In genomic region chr16:12293017-12293618, GRCh38 we compare ENCODE assay signal across 1 cellular context.
TF ChIP-seq lines count a peak whose summit lies in the region.

No MANE protein-coding gene starts in this region.

TF ChIP-seq in K562, 482 proteins besides CTCF, POLR2A, EP300 and RAD21 (continued from another document and continues in another):
- TF ChIP-seq ZNF395 (CRISPR knock-in tag; IDR thresholded peaks at IDR 0.05) (peak; percentile 65; the same call in 1 of the 2 replicates), NR1H2 (CRISPR knock-in tag; IDR thresholded peaks at IDR 0.05) (no peak), SMAD2 (IDR thresholded peaks at IDR 0.05; ENCODE audit: low read depth, low read length) (no peak), SMC3 (conservative IDR thresholded peaks at IDR 0.05; ENCODE audit: insufficient read depth, low read depth, low read length) (no peak), ZNF707 (CRISPR knock-in tag; conservative IDR thresholded peaks at IDR 0.05) (no peak), ZKSCAN1 (IDR thresholded peaks at IDR 0.05; ENCODE audit: low read depth, low read length) (no peak), BMI1 (IDR thresholded peaks at IDR 0.05; ENCODE audit: low read length) (no peak), DLX4 (CRISPR knock-in tag; IDR thresholded peaks at IDR 0.05) (no peak), ZNF696 (CRISPR knock-in tag; conservative IDR thresholded peaks at IDR 0.05) (no peak), REST (CRISPR knock-in tag; IDR thresholded peaks at IDR 0.05; ENCODE audit: low read depth) (no peak), ETS2 (tag; IDR thresholded peaks at IDR 0.05; ENCODE audit: borderline replicate concordance, poor library complexity, severe bottlenecking) (no peak), TGIF2 (CRISPR knock-in tag; IDR thresholded peaks at IDR 0.05) (no peak), RUNX1 (IDR thresholded peaks at IDR 0.05; ENCODE audit: low read depth) (no peak), E2F3 (CRISPR knock-in tag; IDR thresholded peaks at IDR 0.05) (no peak), ATF2 (CRISPR knock-in tag; IDR thresholded peaks at IDR 0.05) (no peak), ZNF561 (CRISPR knock-in tag; conservative IDR thresholded peaks at IDR 0.05) (no peak), CCNT2 (IDR thresholded peaks at IDR 0.05; ENCODE audit: borderline replicate concordance, extremely low read depth, insufficient read length, low read depth, low read length) (no peak), POLR2G (IDR thresholded peaks at IDR 0.05; ENCODE audit: low read depth, low read length) (no peak), RFX1 (IDR thresholded peaks at IDR 0.05) (no peak), ATF1 (CRISPR knock-in tag; IDR thresholded peaks at IDR 0.05) (no peak), ATF1 (tag; IDR thresholded peaks at IDR 0.05) (peak; percentile 76), PRMT5 (CRISPR knock-in tag; IDR thresholded peaks at IDR 0.05) (no peak), FOXP4 (CRISPR knock-in tag; IDR thresholded peaks at IDR 0.05; ENCODE audit: borderline replicate concordance) (no peak), ZNF140 (CRISPR knock-in tag; IDR thresholded peaks at IDR 0.05) (no peak), MIER1 (IDR thresholded peaks at IDR 0.05; ENCODE audit: low read depth) (no peak), MECOM (CRISPR knock-in tag; IDR thresholded peaks at IDR 0.05) (peak; percentile 58; the same call in 1 of the 2 replicates), ZNF79 (CRISPR knock-in tag; IDR thresholded peaks at IDR 0.05; ENCODE audit: low read depth) (no peak), ZNF592 (IDR thresholded peaks at IDR 0.05) (no peak), L3MBTL2 (IDR thresholded peaks at IDR 0.05) (no peak), NR2C1 (IDR thresholded peaks at IDR 0.05) (no peak), NR2C1 (tag; IDR thresholded peaks at IDR 0.05) (0 out of 2 replicates have a peak, but pooled peaks have one; percentile 12), HDAC6 (IDR thresholded peaks at IDR 0.05; ENCODE audit: low read depth, low read length) (no peak), RB1 (IDR thresholded peaks at IDR 0.05; ENCODE audit: low read depth) (no peak), ZNF644 (tag; IDR thresholded peaks at IDR 0.05; ENCODE audit: low read depth) (no peak; the same call in 1 of the 2 replicates), HNRNPL (IDR thresholded peaks at IDR 0.05; ENCODE audit: low read depth, low read length) (no peak), RAD51 (IDR thresholded peaks at IDR 0.05; ENCODE audit: borderline replicate concordance, low read depth) (no peak), MED1 (CRISPR knock-in tag; IDR thresholded peaks at IDR 0.05; ENCODE audit: borderline replicate concordance) (no peak), DMBX1 (CRISPR knock-in tag; IDR thresholded peaks at IDR 0.05; ENCODE audit: borderline replicate concordance) (peak; percentile 79; the same call in 1 of the 2 replicates), PURB (CRISPR knock-in tag; IDR thresholded peaks at IDR 0.05; ENCODE audit: low read depth) (no peak), MYBL2 (IDR thresholded peaks at IDR 0.05; ENCODE audit: low read depth) (no peak), MYBL2 (CRISPR knock-in tag; IDR thresholded peaks at IDR 0.05; ENCODE audit: borderline replicate concordance) (no peak), SMAD1 (IDR thresholded peaks at IDR 0.05; ENCODE audit: low read depth, low read length, partially characterized antibody) (no peak), THRAP3 (IDR thresholded peaks at IDR 0.05; ENCODE audit: borderline replicate concordance) (no peak), GTF3C2 (IDR thresholded peaks at IDR 0.05; ENCODE audit: borderline replicate concordance, extremely low read depth, insufficient read length) (no peak)
